1 cellular context compared by ENCODE assay signal in the genomic region with DNA sequence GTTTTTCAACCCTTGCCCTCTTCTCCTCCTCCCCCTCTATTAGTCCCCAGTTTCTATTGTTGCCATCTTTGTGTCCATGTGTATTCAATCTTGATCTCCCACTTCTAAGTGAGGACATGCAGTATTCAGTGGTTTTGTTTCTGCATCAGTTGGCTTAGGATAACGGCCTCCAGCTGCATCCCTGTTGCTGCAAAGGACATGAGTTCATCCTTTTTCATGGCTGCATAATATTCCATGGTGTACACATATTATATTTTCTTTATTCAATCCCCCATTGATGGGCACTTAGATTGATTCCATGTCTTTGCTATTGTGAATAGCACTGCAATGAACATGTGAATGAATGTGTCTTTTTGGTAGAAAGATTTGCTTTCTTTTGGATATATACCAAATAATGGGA.
TF ChIP-seq lines count a peak whose summit lies in the region.

No MANE protein-coding gene starts in this region.

TF ChIP-seq in HEK293, 187 proteins besides CTCF, POLR2A, EP300 and RAD21 (continued from another document):
- TF ChIP-seq, protein P1, sequence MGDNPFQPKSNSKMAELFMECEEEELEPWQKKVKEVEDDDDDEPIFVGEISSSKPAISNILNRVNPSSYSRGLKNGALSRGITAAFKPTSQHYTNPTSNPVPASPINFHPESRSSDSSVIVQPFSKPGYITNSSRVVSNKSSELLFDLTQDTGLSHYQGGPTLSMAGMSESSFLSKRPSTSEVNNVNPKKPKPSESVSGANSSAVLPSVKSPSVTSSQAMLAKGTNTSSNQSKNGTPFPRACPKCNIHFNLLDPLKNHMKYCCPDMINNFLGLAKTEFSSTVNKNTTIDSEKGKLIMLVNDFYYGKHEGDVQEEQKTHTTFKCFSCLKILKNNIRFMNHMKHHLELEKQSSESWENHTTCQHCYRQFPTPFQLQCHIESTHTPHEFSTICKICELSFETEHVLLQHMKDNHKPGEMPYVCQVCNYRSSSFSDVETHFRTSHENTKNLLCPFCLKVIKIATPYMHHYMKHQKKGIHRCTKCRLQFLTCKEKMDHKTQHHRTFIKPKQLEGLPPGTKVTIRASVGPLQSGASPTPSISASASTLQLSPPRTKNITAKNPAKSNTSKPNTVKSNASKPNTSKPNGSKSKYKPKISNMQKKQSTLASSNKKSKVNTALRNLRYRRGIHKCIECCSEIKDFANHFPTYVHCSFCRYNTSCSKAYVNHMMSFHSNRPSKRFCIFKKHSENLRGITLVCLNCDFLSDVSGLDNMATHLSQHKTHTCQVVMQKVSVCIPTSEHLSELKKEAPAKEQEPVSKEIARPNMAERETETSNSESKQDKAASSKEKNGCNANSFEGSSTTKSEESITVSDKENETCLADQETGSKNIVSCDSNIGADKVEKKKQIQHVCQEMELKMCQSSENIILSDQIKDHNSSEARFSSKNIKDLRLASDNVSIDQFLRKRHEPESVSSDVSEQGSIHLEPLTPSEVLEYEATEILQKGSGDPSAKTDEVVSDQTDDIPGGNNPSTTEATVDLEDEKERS (tag by site-specific recombination; IDR thresholded peaks at IDR 0.05), result peak; percentile 70; the same call in 1 of the 2 replicates
- TF ChIP-seq AEBP2 (tag by site-specific recombination; IDR thresholded peaks at IDR 0.05; ENCODE audit: borderline replicate concordance), result no peak
- TF ChIP-seq ZNF600 (tag by site-specific recombination; IDR thresholded peaks at IDR 0.05), result no peak
- TF ChIP-seq ZNF785 (tag by site-specific recombination; IDR thresholded peaks at IDR 0.05), result no peak
- TF ChIP-seq IKZF3 (tag by site-specific recombination; IDR thresholded peaks at IDR 0.05), result no peak
- no peak for TF ChIP-seq ZNF366 (tag by site-specific recombination; conservative IDR thresholded peaks at IDR 0.05)
- TF ChIP-seq ZFP37 (tag by site-specific recombination; IDR thresholded peaks at IDR 0.05), result no peak
- TF ChIP-seq ZNF433 (tag by site-specific recombination; IDR thresholded peaks at IDR 0.05; ENCODE audit: low read depth), result no peak
- no peak for TF ChIP-seq ZBTB7A (tag by site-specific recombination; IDR thresholded peaks at IDR 0.05; ENCODE audit: low read depth)
- TF ChIP-seq, protein P2, sequence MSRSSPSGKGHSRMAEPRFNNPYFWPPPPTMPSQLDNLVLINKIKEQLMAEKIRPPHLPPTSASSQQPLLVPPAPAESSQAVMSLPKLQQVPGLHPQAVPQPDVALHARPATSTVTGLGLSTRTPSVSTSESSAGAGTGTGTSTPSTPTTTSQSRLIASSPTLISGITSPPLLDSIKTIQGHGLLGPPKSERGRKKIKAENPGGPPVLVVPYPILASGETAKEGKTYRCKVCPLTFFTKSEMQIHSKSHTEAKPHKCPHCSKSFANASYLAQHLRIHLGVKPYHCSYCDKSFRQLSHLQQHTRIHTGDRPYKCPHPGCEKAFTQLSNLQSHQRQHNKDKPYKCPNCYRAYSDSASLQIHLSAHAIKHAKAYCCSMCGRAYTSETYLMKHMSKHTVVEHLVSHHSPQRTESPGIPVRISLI (tag by site-specific recombination; IDR thresholded peaks at IDR 0.05), result no peak
- TF ChIP-seq SCRT1 (tag by site-specific recombination; IDR thresholded peaks at IDR 0.05; ENCODE audit: borderline replicate concordance), result no peak
